21 cellular contexts compared by ENCODE assay signal in genomic region chr4:35358001-35358584, GRCh38.
A peak's percentile ranks its signal among the peaks of the same experiment; 100 is the strongest.
DNase-seq lines count a peak whose midpoint lies in the region; ATAC-seq, FAIRE-seq and TF ChIP-seq lines count a peak whose summit lies in the region.
"Had no signal": no experiment of that assay in that cellular context is flagged by ENCODE, and none has a peak within 500 bp of the region (broad histone marks: within the 10 kb centered on the region; RNA-seq: fewer than 3 reads in every experiment).

No MANE protein-coding gene starts in this region.

- ATAC-seq in heart right ventricle (no peak), GM18868 (IDR thresholded peaks at IDR 0.05; ENCODE audit: unreplicated experiment) (no peak)

- H3K36me3 Mint-ChIP-seq in endodermal cell (ENCODE audit: low read depth): no peaks in the 10 kb centered on the region

- intact Hi-C loops in heart right ventricle (cut with DNase I): no loop called here

- H3K27ac ChIP-seq in endodermal cell (ENCODE audit: low read depth, low read length) (no peak overlapping the region), mesodermal cell (ENCODE audit: low read depth, low read length, severe bottlenecking) (peak overlapping the region; percentile 97), heart right ventricle (no peak overlapping the region)

- H3K9me3 ChIP-seq in endodermal cell (ENCODE audit: control insufficient read depth, low read length): no peaks in the 10 kb centered on the region
- H3K9me3 ChIP-seq in mesodermal cell (ENCODE audit: control insufficient read depth, low read length): no peaks in the 10 kb centered on the region
- peaks cover 0 to 13% (median 0%) of the 10 kb centered on the region in 11 donors for H3K9me3 ChIP-seq in heart right ventricle

- 81 to 93% methylated on average over 3 of the region's 3 CpGs for WGBS in endodermal cell (ENCODE audit: insufficient coverage in 1 of 2, insufficient read length in 1 of 2), 2 experiments
- WGBS in mesodermal cell (ENCODE audit: insufficient coverage in 2 of 2), 2 experiments: 60 to 72% methylated on average over 2 of the region's 3 CpGs
- 74 to 77% methylated on average over 3 of the region's 3 CpGs for WGBS in heart right ventricle, 2 donors

- DNase-seq in D721Med (ENCODE audit: insufficient read length, low spot score) (no peak), NB4 (ENCODE audit: low read depth) (no peak), endodermal cell (no peak), heart right ventricle (no peak), LoVo (ENCODE audit: low spot score) (no peak)
- DNase-seq in activated CD4-positive, alpha-beta T cell treated with anti-CD3 and anti-CD28 coated beads for 48 hours: no peak
- DNase-seq: activated CD4-positive, alpha-beta T cell treated with anti-CD3 and anti-CD28 coated beads, Interleukin-2, amount 50 U/mL, for 1 hour; activated CD8-positive, alpha-beta memory T cell treated with anti-CD3 and anti-CD28 coated beads, Interleukin-2, amount 50 U/mL, for 48 hours; activated gamma-delta T cell; erythroblast; GF-D8; GOT3; NCI-H1694 treated with DMSO at 0.1 percent for 48 hours; NCI-H748 treated with DMSO at 0.1 percent for 48 hours; posterior cingulate gyrus; Right ventricle myocardium superior; stimulated activated naive CD4-positive, alpha-beta T cell had no signal

- no peak for TF ChIP-seq CTCF in D721Med (IDR thresholded peaks at IDR 0.05; ENCODE audit: insufficient read depth, missing control alignments)
- TF ChIP-seq CTCF in NB4 (IDR thresholded peaks at IDR 0.05; ENCODE audit: low read depth, low read length): no peak
- no peak for TF ChIP-seq CTCF in endodermal cell (conservative IDR thresholded peaks at IDR 0.05)
- TF ChIP-seq CTCF in heart right ventricle (IDR thresholded peaks at IDR 0.05): no peak

- H3K36me3 ChIP-seq in endodermal cell (ENCODE audit: control insufficient read depth, insufficient read depth, low read length) (no peaks in the 10 kb centered on the region), mesodermal cell (ENCODE audit: control insufficient read depth, insufficient read depth, low read length) (no peaks in the 10 kb centered on the region), heart right ventricle (no peaks in the 10 kb centered on the region)

- no peak overlapping the region for H3K9ac ChIP-seq in endodermal cell (ENCODE audit: extremely low read depth, low read length, poor library complexity, severe bottlenecking)

- H3K4me1 ChIP-seq in endodermal cell (ENCODE audit: control insufficient read depth, insufficient read depth, low read length) (no peaks in the 10 kb centered on the region), mesodermal cell (ENCODE audit: control insufficient read depth, insufficient read depth, low read length, poor library complexity, severe bottlenecking) (peaks cover 14% of the 10 kb centered on the region), heart right ventricle (no peaks in the 10 kb centered on the region)

- FAIRE-seq in D721Med (lab: Jason Lieb, UNC): peak; percentile 88

- H3K27me3 ChIP-seq in endodermal cell (ENCODE audit: control insufficient read depth, insufficient read depth, low read length, poor library complexity, severe bottlenecking) (no peaks in the 10 kb centered on the region), heart right ventricle (no peaks in the 10 kb centered on the region)

- no peak for TF ChIP-seq POLR2A in NB4 (IDR thresholded peaks at IDR 0.05; ENCODE audit: extremely low read depth, insufficient read length)

- peak overlapping the region; percentile 2 for H3K27ac Mint-ChIP-seq in endodermal cell
- H3K27ac Mint-ChIP-seq: dendritic cell treated with granulocyte-macrophage colony-stimulating factor and Interleukin-4, amounts not matched to agents 40 ng/mL and 50 ng/mL, for 4 days; nephron had no signal

- peak overlapping the region; percentile 40 for H3K4me3 ChIP-seq in NB4 (ENCODE audit: low read depth, low read length)
- H3K4me3 ChIP-seq in endodermal cell (ENCODE audit: low read length): no peak overlapping the region
- H3K4me3 ChIP-seq in mesodermal cell (ENCODE audit: extremely low read depth, insufficient read depth, low read length, poor library complexity, severe bottlenecking): no peak overlapping the region
- no peak overlapping the region for H3K4me3 ChIP-seq in heart right ventricle

- no peak overlapping the region for H3K4me3 Mint-ChIP-seq in endodermal cell
- H3K4me3 Mint-ChIP-seq: dendritic cell treated with granulocyte-macrophage colony-stimulating factor and Interleukin-4, amounts not matched to agents 40 ng/mL and 50 ng/mL, for 4 days; nephron had no signal

- H3K27me3 Mint-ChIP-seq in endodermal cell (ENCODE audit: insufficient read depth): no peaks in the 10 kb centered on the region
- H3K27me3 Mint-ChIP-seq: dendritic cell treated with granulocyte-macrophage colony-stimulating factor and Interleukin-4, amounts not matched to agents 40 ng/mL and 50 ng/mL, for 4 days had no signal

- no peaks in the 10 kb centered on the region for H3K9me3 Mint-ChIP-seq in endodermal cell

- H3K4me1 Mint-ChIP-seq in endodermal cell: peaks cover 7% of the 10 kb centered on the region
- H3K4me1 Mint-ChIP-seq: nephron had no signal
